In genomic region chr4:185839204-185839712, GRCh38 we compare ENCODE assay signal across 9 cellular contexts. TPM values are rescaled to one million over a fixed set of nuclear protein-coding genes. Genes with fewer than 3 reads are reported as not detected.
DNase-seq lines count a peak whose midpoint lies in the region; ATAC-seq lines count a peak whose summit lies in the region.
"Had no signal": no experiment of that assay in that cellular context is flagged by ENCODE, and none has a peak within 500 bp of the region (broad histone marks: within the 10 kb centered on the region; RNA-seq: fewer than 3 reads in every experiment).

No MANE protein-coding gene starts in this region.

- ATAC-seq in right cardiac atrium, result peak; percentile 68 to 88

- no peak overlapping the region for H3K4me3 ChIP-seq in H7 (ENCODE audit: insufficient read depth, low read depth, low read length)
- H3K4me3 ChIP-seq in adipocyte (ENCODE audit: low read length), result peak overlapping the region; percentile 59
- H3K4me3 ChIP-seq in right cardiac atrium (ENCODE audit: low read length), result no peak overlapping the region
- H3K4me3 ChIP-seq in skeletal muscle tissue (ENCODE audit: low read length in 3 of 3), result peak overlapping the region in 1 of 3 donors; percentile 11

- H3K9ac ChIP-seq in adipocyte (ENCODE audit: low read length), result peak overlapping the region; percentile 82
- H3K9ac ChIP-seq in skeletal muscle tissue (ENCODE audit: low read depth in 1 of 3, low read length in 3 of 3), result no peak overlapping the region

- intact Hi-C loops in right cardiac atrium (cut with DNase I), result no loop called here

- no peaks in the 10 kb centered on the region for H3K9me3 ChIP-seq in adipocyte (ENCODE audit: control insufficient read depth, low read length)
- no peaks in the 10 kb centered on the region for H3K9me3 ChIP-seq in right cardiac atrium (ENCODE audit: control insufficient read depth, low read length)
- H3K9me3 ChIP-seq in skeletal muscle tissue (ENCODE audit: control insufficient read depth in 3 of 3, low read length in 3 of 3), result no peaks in the 10 kb centered on the region

- DNase-seq in H7, result peak; percentile 67
- peak; percentile 95 for DNase-seq in adipocyte (ENCODE audit: low read depth)
- DNase-seq in right cardiac atrium, result peak in 2 of 3 donors; percentile 42 to 60
- DNase-seq in NOMO-1 (lab: John Stamatoyannopoulos, UW; ENCODE audit: unreplicated experiment in 2 of 2), result no peak
- no peak for DNase-seq in NCI-H774 (lab: John Stamatoyannopoulos, UW)
- DNase-seq in stimulated activated CD4-positive, alpha-beta T cell treated with anti-CD3 and anti-CD28 coated beads, Interleukin-4, amount 100 ng/mL, for 4 hours, result no peak
- no peak for DNase-seq in activated CD8-positive, alpha-beta memory T cell treated with anti-CD3 and anti-CD28 coated beads, Interleukin-2, amount 50 U/mL, for 48 hours

- H3K27me3 ChIP-seq in H7 (ENCODE audit: control insufficient read depth, insufficient read depth, low read length), result no peaks in the 10 kb centered on the region
- no peaks in the 10 kb centered on the region for H3K27me3 ChIP-seq in adipocyte (replicated peaks; ENCODE audit: control insufficient read depth, insufficient read depth, low read length)
- no peaks in the 10 kb centered on the region for H3K27me3 ChIP-seq in right cardiac atrium (ENCODE audit: control insufficient read depth, insufficient read depth)
- no peaks in the 10 kb centered on the region for H3K27me3 ChIP-seq in skeletal muscle tissue (ENCODE audit: control insufficient read depth in 3 of 3, insufficient read depth in 3 of 3, low read length in 3 of 3)

- H3K4me1 ChIP-seq in adipocyte (ENCODE audit: control insufficient read depth, insufficient read depth, low read length) (peaks cover 47% of the 10 kb centered on the region), right cardiac atrium (ENCODE audit: control insufficient read depth, insufficient read depth, low read length) (peaks cover 14% of the 10 kb centered on the region), skeletal muscle tissue (ENCODE audit: control insufficient read depth in 3 of 3, insufficient read depth in 3 of 3, low read length in 3 of 3) (peaks cover 21 to 24% (median 23%) of the 10 kb centered on the region in 3 donors)

- no peaks in the 10 kb centered on the region for H3K36me3 ChIP-seq in H7 (replicated peaks; ENCODE audit: control insufficient read depth, insufficient read depth, low read length)
- no peaks in the 10 kb centered on the region for H3K36me3 ChIP-seq in adipocyte (ENCODE audit: control insufficient read depth, insufficient read depth, low read length, severe bottlenecking)
- no peaks in the 10 kb centered on the region for H3K36me3 ChIP-seq in skeletal muscle tissue (ENCODE audit: control insufficient read depth in 3 of 3, insufficient read depth in 3 of 3, low read length in 3 of 3)

- WGBS in right cardiac atrium, result 27% methylated on average over 9 of the region's 9 CpGs

- H3K27ac ChIP-seq in right cardiac atrium (ENCODE audit: low read length) (peak overlapping the region; percentile 69), skeletal muscle tissue (ENCODE audit: low read depth, low read length) (peak overlapping the region; percentile 59)

RNA-seq across cellular contexts. Expression of gene SORBS2, which starts 27.3 kb away (rescaled TPM):
- total RNA-seq in H7 (2014; rRNA removed; shearing (Covaris generic)), result 6.8 and 7.3 TPM in 2 replicates
- 100 to 1,000 TPM; 578 to 776 (median 669) TPM for total RNA-seq in right cardiac atrium
- polyA plus RNA-seq in right cardiac atrium, result 181 TPM
- 14.1 TPM for total RNA-seq in skeletal muscle tissue
- total RNA-seq: activated T-helper 1 cell treated with anti-CD3 and anti-CD28 coated beads, Interleukin-12 subunit alpha, Interleukin-12 subunit beta, Interleukin-2, Interleukin-4 antibody, amounts not matched to agents 30 ng/mL and 10 ng/mL and 1 ng/mL, durations not matched to agents 14 hours and 24 hours and 36 hours had no signal

Comparison
In these comparisons a context has a peak if more than half of its experiments do, and no peak if none do; other contexts are left out.
1. DNase-seq: peak in H7 (single experiment), adipocyte (single experiment) and right cardiac atrium (2 of 3); none in NOMO-1 (0 of 2), NCI-H774 (single experiment), stimulated activated CD4-positive, alpha-beta T cell treated with anti-CD3 and anti-CD28 coated beads, Interleukin-4, amount 100 ng/mL, for 4 hours (0 of 2) and activated CD8-positive, alpha-beta memory T cell treated with anti-CD3 and anti-CD28 coated beads, Interleukin-2, amount 50 U/mL, for 48 hours (single experiment).
2. RNA of gene SORBS2, which starts 27.3 kb away (total RNA-seq): 578 to 776 TPM in right cardiac atrium; 14.1 TPM in skeletal muscle tissue (single experiment) and 6.8 to 7.3 TPM in H7; every median in the first group is over 10 times any median in the second.